In the genomic region with DNA sequence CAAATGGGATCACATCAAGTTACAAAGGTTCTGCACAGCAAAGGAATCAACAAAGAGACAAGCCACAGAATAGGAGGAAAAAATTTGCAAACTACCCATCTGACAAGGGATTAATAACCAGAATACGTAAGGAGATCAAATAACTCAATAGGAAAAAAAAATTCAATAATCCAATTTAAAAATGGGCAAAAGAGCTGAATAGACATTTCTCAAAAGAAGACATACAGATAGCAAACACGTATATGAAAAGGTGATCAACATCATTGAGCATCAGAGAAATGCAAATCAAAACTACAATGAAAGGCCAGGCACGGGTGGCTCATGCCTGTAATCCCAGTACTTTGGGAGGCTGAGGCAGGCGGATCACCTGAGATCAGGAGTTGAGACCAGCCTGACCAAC, we compare ENCODE assay signal across 30 cellular contexts. TPM values are rescaled to one million over a fixed set of nuclear protein-coding genes. Genes with fewer than 3 reads are reported as not detected.
"Had no signal": no experiment of that assay in that cellular context is flagged by ENCODE, and none has a peak within 500 bp of the region (broad histone marks: within the 10 kb centered on the region; RNA-seq: fewer than 3 reads in every experiment).

No MANE protein-coding gene starts in this region.

- H3K4me1 ChIP-seq: esophagus squamous epithelium, gastrocnemius medialis, heart right ventricle, left lung, lower lobe of right lung had no signal

- H3K4me3 ChIP-seq: coronary artery, dorsolateral prefrontal cortex, esophagus squamous epithelium, gastrocnemius medialis, heart right ventricle, left lung, lower lobe of right lung, mucosa of descending colon had no signal

- H3K9me3 ChIP-seq: esophagus squamous epithelium, gastrocnemius medialis, heart right ventricle, left lung, lower lobe of right lung, mucosa of descending colon had no signal

- DNase-seq: dermis blood vessel endothelial cell; dorsolateral prefrontal cortex; effector CD4-positive, alpha-beta T cell; effector memory CD8-positive, alpha-beta T cell; endodermal cell; erythroblast; esophagus squamous epithelium; foreskin fibroblast; foreskin melanocyte; gastrocnemius medialis; glutamatergic neuron; heart right ventricle; hippocampal formation; left cardiac atrium; left lung; left ventricle myocardium superior; lower lobe of right lung; mesenchymal stem cell; mucosa of descending colon; naive B cell had no signal

- H3K36me3 ChIP-seq: esophagus squamous epithelium, gastrocnemius medialis, heart right ventricle, left lung, lower lobe of right lung had no signal

- ATAC-seq: effector memory CD8-positive, alpha-beta T cell; esophagus mucosa; gastrocnemius medialis; heart right ventricle; left cardiac atrium; left lung; left ventricle myocardium superior; lower lobe of right lung; mucosa of descending colon had no signal

- H3K27me3 ChIP-seq: dorsolateral prefrontal cortex, esophagus squamous epithelium, gastrocnemius medialis, left lung had no signal

- H3K27ac ChIP-seq: coronary artery, dorsolateral prefrontal cortex, epithelial cell of prostate, esophagus squamous epithelium, gastrocnemius medialis, heart right ventricle, left lung, lower lobe of right lung had no signal

- FAIRE-seq: colon, endometrium, islet of Langerhans, keratinocyte had no signal

RNA-seq across cellular contexts. Expression of gene CPEB1, which starts 23.5 kb away (rescaled TPM):
- total RNA-seq: dermis blood vessel endothelial cell, glomerular endothelial cell had no signal

RNA-seq across cellular contexts. Expression of gene AP3B2, which starts 39.0 kb away (rescaled TPM):
- total RNA-seq: glomerular endothelial cell, lung microvascular endothelial cell, myocyte had no signal
